Comparison of ENCODE assay signal across 12 cellular contexts in the genomic region with DNA sequence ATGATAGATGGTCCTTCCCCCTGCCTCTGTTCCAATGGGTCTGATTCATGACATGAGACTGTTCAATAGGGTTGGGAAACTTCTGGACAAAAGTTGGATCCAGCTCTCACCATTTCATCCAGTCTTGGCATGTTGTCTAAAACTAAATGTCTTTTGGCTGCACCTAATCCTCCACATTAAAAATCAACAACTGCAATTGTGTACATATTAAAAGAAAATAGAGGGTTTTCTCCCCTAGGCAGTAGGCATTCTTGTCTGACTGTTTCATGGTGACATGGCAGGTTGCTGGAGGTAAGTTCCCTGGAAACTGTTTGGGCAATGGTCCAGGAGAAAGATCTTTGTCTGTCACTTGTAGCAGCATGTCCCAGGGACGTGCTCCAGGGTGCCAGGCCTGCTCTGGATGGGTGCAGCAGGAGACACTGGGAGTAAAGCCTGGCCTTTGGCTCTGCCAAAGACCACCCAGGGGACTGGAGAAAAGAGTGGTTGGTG.
DNase-seq lines count a peak whose midpoint lies in the region; ATAC-seq and TF ChIP-seq lines count a peak whose summit lies in the region.
"Had no signal": no experiment of that assay in that cellular context is flagged by ENCODE, and none has a peak within 500 bp of the region (broad histone marks: within the 10 kb centered on the region; RNA-seq: fewer than 3 reads in every experiment).

No MANE protein-coding gene starts in this region.

- no peak overlapping the region for H3K27ac ChIP-seq in GM23248
- H3K27ac ChIP-seq in RWPE1 = peak overlapping the region; percentile 90
- H3K27ac ChIP-seq in WERI-Rb-1 = no peak overlapping the region

- no peaks in the 10 kb centered on the region for H3K9me2 ChIP-seq in GM23248 (ENCODE audit: insufficient read depth)

- H3K4me2 ChIP-seq in GM23248 (ENCODE audit: unreplicated experiment) = no peak overlapping the region

- H3K4me1 ChIP-seq in GM23248 (ENCODE audit: insufficient read depth) = no peaks in the 10 kb centered on the region

- H3K9ac ChIP-seq in GM23248 = no peak overlapping the region

- no peak overlapping the region for H2AFZ ChIP-seq in GM23248

- H3K27me3 ChIP-seq in GM23248 (replicated peaks; ENCODE audit: insufficient read depth) (no peaks in the 10 kb centered on the region), WERI-Rb-1 (ENCODE audit: insufficient read depth, low read depth, severe bottlenecking) (no peaks in the 10 kb centered on the region)

- H3K79me2 ChIP-seq in GM23248 (ENCODE audit: insufficient read depth) = peaks cover 95% of the 10 kb centered on the region

- peak; percentile 47 for DNase-seq in GM23248
- no peak for DNase-seq in RWPE1 (ENCODE audit: low spot score)
- DNase-seq in fibroblast of mammary gland (ENCODE audit: low read depth) = peak; percentile 60
- no peak for DNase-seq in sciatic nerve (ENCODE audit: low spot score)
- DNase-seq in WERI-Rb-1 = no peak
- DNase-seq in T1000 (lab: John Stamatoyannopoulos, UW) = no peak
- DNase-seq in HK-2 (ENCODE audit: unreplicated experiment) = no peak
- no peak for DNase-seq in stimulated activated CD8-positive, alpha-beta memory T cell treated with anti-CD3 and anti-CD28 coated beads, Interleukin-4, amount 100 ng/mL, for 48 hours
- DNase-seq: activated CD8-positive, alpha-beta T cell treated with anti-CD3 and anti-CD28 coated beads for 36 hours; GF-D8; stimulated activated naive CD8-positive, alpha-beta T cell treated with anti-CD3 and anti-CD28 coated beads, Interleukin-15, Interleukin-2, amounts not matched to agents 100 U/mL and 50 U/mL, for 24 hours; T-cell had no signal

- peak; percentile 73 for ATAC-seq in sciatic nerve
- ATAC-seq: activated CD8-positive, alpha-beta T cell treated with anti-CD3 and anti-CD28 coated beads for 36 hours; stimulated activated naive CD8-positive, alpha-beta T cell treated with anti-CD3 and anti-CD28 coated beads, Interleukin-15, Interleukin-2, amounts not matched to agents 100 U/mL and 50 U/mL, for 24 hours; T-cell had no signal

- in situ Hi-C loops in GM23248 (cut with MboI) = no loop called here

- intact Hi-C loops in sciatic nerve (cut with DNase I) = no loop called here

- CTCF ChIA-PET in RWPE1 (lab: Yijun Ruan, JAX) = interaction anchor here (0.6 kb wide), 1 partner anchor 523 kb away, joined by 3 read pairs; no protein-coding TSS in a partner anchor

- H3F3A ChIP-seq in GM23248 (ENCODE audit: insufficient read depth) = peaks cover 4% of the 10 kb centered on the region; the same call in 1 of the 2 replicates

- no peak for TF ChIP-seq CTCF in RWPE1 (conservative IDR thresholded peaks at IDR 0.05; ENCODE audit: low read depth)
- no peak for TF ChIP-seq CTCF in fibroblast of mammary gland (conservative IDR thresholded peaks at IDR 0.05; ENCODE audit: control insufficient read depth, insufficient read depth, low read depth, low read length)
- TF ChIP-seq CTCF in WERI-Rb-1 (IDR thresholded peaks at IDR 0.05; ENCODE audit: low read depth, low read length) = no peak

- WGBS in GM23248 (ENCODE audit: low coverage in 1 of 2, low lambda C conversion rate in 2 of 2, missing lambda C conversion rate in 2 of 2), 2 experiments = 81 to 86% methylated on average over 1 of the region's 1 CpG

- no peaks in the 10 kb centered on the region for H3K36me3 ChIP-seq in GM23248 (ENCODE audit: low read depth)
- no peaks in the 10 kb centered on the region for H3K36me3 ChIP-seq in WERI-Rb-1

- H3K9me3 ChIP-seq in GM23248 (ENCODE audit: low read depth) (no peaks in the 10 kb centered on the region), WERI-Rb-1 (ENCODE audit: severe bottlenecking) (no peaks in the 10 kb centered on the region)

- H3K4me3 ChIP-seq in GM23248 = no peak overlapping the region
- no peak overlapping the region for H3K4me3 ChIP-seq in fibroblast of mammary gland (ENCODE audit: control insufficient read depth, low read depth, low read length)
- H3K4me3 ChIP-seq in WERI-Rb-1 (ENCODE audit: low read depth, low read length) = no peak overlapping the region

- POLR2A ChIA-PET in RWPE1 (lab: Yijun Ruan, JAX; ENCODE audit: low non-redundant PET) = no interaction called here

- H4K20me1 ChIP-seq in GM23248 (ENCODE audit: insufficient read depth) = no peaks in the 10 kb centered on the region

Comparison
In these comparisons a context has a peak if more than half of its experiments do, and no peak if none do; other contexts are left out.
1. DNase-seq: peak in GM23248 (single experiment) and fibroblast of mammary gland (single experiment); none in RWPE1 (single experiment), sciatic nerve (single experiment), WERI-Rb-1 (single experiment), T1000 (single experiment), HK-2 (single experiment) and stimulated activated CD8-positive, alpha-beta memory T cell treated with anti-CD3 and anti-CD28 coated beads, Interleukin-4, amount 100 ng/mL, for 48 hours (single experiment).